Comparison of ENCODE assay signal across 9 cellular contexts in genomic region chr18:65753520-65753919, GRCh38. TPM values are rescaled to one million over a fixed set of nuclear protein-coding genes. Genes with fewer than 3 reads are reported as not detected.
DNase-seq lines count a peak whose midpoint lies in the region; ATAC-seq and TF ChIP-seq lines count a peak whose summit lies in the region.
"Had no signal": no experiment of that assay in that cellular context is flagged by ENCODE, and none has a peak within 500 bp of the region (broad histone marks: within the 10 kb centered on the region; RNA-seq: fewer than 3 reads in every experiment).

No MANE protein-coding gene starts in this region.

- CTCF ChIA-PET in activated CD4-positive, alpha-beta memory T cell treated with anti-CD3 and anti-CD28 coated beads, Interleukin-2, amount 10 ng/mL, durations not matched to agents 7 days and 5 days (lab: Charles Lee) = no interaction called here

- no peak overlapping the region for H3K27ac Mint-ChIP-seq in natural killer cell
- H3K27ac Mint-ChIP-seq in activated CD4-positive, alpha-beta memory T cell treated with anti-CD3 and anti-CD28 coated beads, Interleukin-2, amount 10 ng/mL, durations not matched to agents 7 days and 5 days = no peak overlapping the region

- intact Hi-C loops in natural killer cell (cut with micrococcal nuclease) = no loop called here

- POLR2A ChIA-PET in activated CD4-positive, alpha-beta memory T cell treated with anti-CD3 and anti-CD28 coated beads, Interleukin-2, amount 10 ng/mL, durations not matched to agents 7 days and 5 days (lab: Charles Lee) = no interaction called here

- H3K27me3 Mint-ChIP-seq in natural killer cell (ENCODE audit: low read depth in 2 of 2) = peaks cover 4 to 12% of the 10 kb centered on the region in 2 donors
- H3K27me3 Mint-ChIP-seq in activated CD4-positive, alpha-beta memory T cell treated with anti-CD3 and anti-CD28 coated beads, Interleukin-2, amount 10 ng/mL, durations not matched to agents 7 days and 5 days = peaks cover 7% of the 10 kb centered on the region

- peak; percentile 83 for TF ChIP-seq CTCF in 22Rv1 (IDR thresholded peaks at IDR 0.05)
- TF ChIP-seq CTCF in natural killer cell (IDR thresholded peaks at IDR 0.05) = no peak

- no peak overlapping the region for H3K4me3 Mint-ChIP-seq in natural killer cell
- H3K4me3 Mint-ChIP-seq in activated CD4-positive, alpha-beta memory T cell treated with anti-CD3 and anti-CD28 coated beads, Interleukin-2, amount 10 ng/mL, durations not matched to agents 7 days and 5 days = no peak overlapping the region

- H3K27ac ChIP-seq in 22Rv1 = peak overlapping the region; percentile 73
- no peak overlapping the region for H3K27ac ChIP-seq in caudate nucleus (ENCODE audit: low read depth, low read length)

- H3K9me3 Mint-ChIP-seq in natural killer cell = peaks cover 4 to 5% of the 10 kb centered on the region in 2 donors
- no peaks in the 10 kb centered on the region for H3K9me3 Mint-ChIP-seq in activated CD4-positive, alpha-beta memory T cell treated with anti-CD3 and anti-CD28 coated beads, Interleukin-2, amount 10 ng/mL, durations not matched to agents 7 days and 5 days

- peak; percentile 58 for ATAC-seq in HG02759 (IDR thresholded peaks at IDR 0.05; ENCODE audit: unreplicated experiment)
- ATAC-seq in natural killer cell = no peak

- peaks cover 12% of the 10 kb centered on the region for H3K36me3 Mint-ChIP-seq in natural killer cell
- no peaks in the 10 kb centered on the region for H3K36me3 Mint-ChIP-seq in activated CD4-positive, alpha-beta memory T cell treated with anti-CD3 and anti-CD28 coated beads, Interleukin-2, amount 10 ng/mL, durations not matched to agents 7 days and 5 days (ENCODE audit: low read depth)

- DNase-seq in NCI-H2227 treated with DMSO at 0.1 percent for 48 hours (lab: John Stamatoyannopoulos, UW) = peak; percentile 77
- DNase-seq in caudate nucleus (lab: John Stamatoyannopoulos, UW) = peak in 44 of 61 donors; percentile 1 to 82 (median 21)
- DNase-seq in putamen (ENCODE audit: low spot score) = peak; percentile 56
- DNase-seq in activated effector memory CD4-positive, alpha-beta T cell treated with anti-CD3 and anti-CD28 coated beads, Interleukin-2, amount 50 U/mL, for 16 hours = no peak
- DNase-seq in natural killer cell = no peak
- no peak for DNase-seq in activated CD4-positive, alpha-beta memory T cell treated with anti-CD3 and anti-CD28 coated beads, Interleukin-2, amount 10 ng/mL, durations not matched to agents 7 days and 5 days

- no peaks in the 10 kb centered on the region for H3K4me1 Mint-ChIP-seq in natural killer cell
- no peaks in the 10 kb centered on the region for H3K4me1 Mint-ChIP-seq in activated CD4-positive, alpha-beta memory T cell treated with anti-CD3 and anti-CD28 coated beads, Interleukin-2, amount 10 ng/mL, durations not matched to agents 7 days and 5 days

RNA-seq across cellular contexts. Expression of gene CDH7, which starts 2.7 kb away (rescaled TPM):
- not detected for total RNA-seq in natural killer cell
- total RNA-seq in activated CD4-positive, alpha-beta memory T cell treated with anti-CD3 and anti-CD28 coated beads, Interleukin-2, amount 10 ng/mL, durations not matched to agents 7 days and 5 days = not detected
- total RNA-seq: fibroblast of villous mesenchyme had no signal

Comparison
In these comparisons a context has a peak if more than half of its experiments do, and no peak if none do; other contexts are left out.
1. DNase-seq: peak in NCI-H2227 treated with DMSO at 0.1 percent for 48 hours (single experiment), caudate nucleus (44 of 61) and putamen (single experiment); none in activated effector memory CD4-positive, alpha-beta T cell treated with anti-CD3 and anti-CD28 coated beads, Interleukin-2, amount 50 U/mL, for 16 hours (single experiment), natural killer cell (single experiment) and activated CD4-positive, alpha-beta memory T cell treated with anti-CD3 and anti-CD28 coated beads, Interleukin-2, amount 10 ng/mL, durations not matched to agents 7 days and 5 days (single experiment).